In the genomic region with DNA sequence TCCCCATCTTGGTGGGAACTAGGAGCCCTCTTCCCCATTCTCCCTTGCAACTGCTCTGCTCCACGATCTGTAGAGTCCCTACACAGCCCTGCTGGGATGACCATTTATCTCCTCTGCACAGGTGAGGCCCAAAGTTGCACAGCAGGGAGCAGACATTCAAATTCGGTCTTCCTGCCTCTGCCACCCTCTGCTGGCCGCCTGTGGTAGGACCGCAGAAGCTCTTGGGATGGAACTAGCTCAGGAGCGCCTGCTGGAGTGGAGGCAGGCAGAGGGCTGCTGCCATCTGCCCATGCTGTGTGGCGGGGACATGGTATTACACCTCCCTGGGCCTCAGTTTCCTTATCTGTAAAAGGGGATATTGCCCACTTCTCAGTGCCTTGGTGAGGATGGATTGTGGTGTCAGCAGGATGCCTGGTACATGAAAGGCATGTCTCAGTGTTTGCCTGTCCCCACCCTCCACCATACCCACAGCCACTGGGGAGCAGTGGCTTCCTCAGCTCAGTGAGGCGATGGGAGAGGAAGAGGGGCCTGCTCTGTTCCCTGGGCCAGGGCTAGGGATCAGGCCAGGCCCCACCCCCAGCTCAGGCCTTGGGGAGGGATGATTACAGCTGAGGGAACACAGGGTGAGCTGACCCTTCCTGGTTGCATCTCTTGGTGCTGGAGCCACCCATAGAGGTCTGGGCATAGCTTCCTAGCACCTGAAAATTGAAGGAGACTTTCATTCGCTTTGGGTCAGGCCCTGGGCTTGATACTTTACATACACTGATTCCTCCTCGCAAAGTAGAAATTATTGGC, we compare ENCODE assay signal across 8 cellular contexts.
DNase-seq lines count a peak whose midpoint lies in the region; ATAC-seq lines count a peak whose summit lies in the region.

No MANE protein-coding gene starts in this region.

- DNase-seq in ACHN (peak; percentile 55), NCI-H345 (lab: John Stamatoyannopoulos, UW) (peak; percentile 64)
- peak; percentile 69 for DNase-seq in activated CD4-positive, alpha-beta T cell treated with anti-CD3 and anti-CD28 coated beads for 1 hour
- DNase-seq in central memory CD4-positive, alpha-beta T cell, result peak; percentile 68
- peak; percentile 81 for DNase-seq in stimulated activated CD4-positive, alpha-beta T cell treated with anti-CD3 and anti-CD28 coated beads, Interleukin-4, amount 100 ng/mL, for 1 hour

- in situ Hi-C loops in ACHN (cut with HindIII; ENCODE audit: low pct_ligation_motif_present, low pct_unique_long_range_greater_than_20kb, low sequenced_read_pairs), result no loop called here

- ATAC-seq in GM18519 (IDR thresholded peaks at IDR 0.05; ENCODE audit: low FRiP score, unreplicated experiment), result peak; percentile 68
- peak; percentile 76 for ATAC-seq in HG03103 (IDR thresholded peaks at IDR 0.05; ENCODE audit: low read depth, unreplicated experiment)

- H3K27me3 ChIP-seq in layer of hippocampus (ENCODE audit: control insufficient read depth, insufficient read depth, low read length), result no peaks in the 10 kb centered on the region

- peak overlapping the region; percentile 30 for H3K27ac ChIP-seq in layer of hippocampus (ENCODE audit: low read depth, low read length)

Comparison
In these comparisons a context has a peak if more than half of its experiments do, and no peak if none do; other contexts are left out.
1. Peak in every context shown above with its lines: DNase-seq, ATAC-seq and H3K27ac ChIP-seq.